4 cellular contexts compared by ENCODE assay signal in the genomic region with DNA sequence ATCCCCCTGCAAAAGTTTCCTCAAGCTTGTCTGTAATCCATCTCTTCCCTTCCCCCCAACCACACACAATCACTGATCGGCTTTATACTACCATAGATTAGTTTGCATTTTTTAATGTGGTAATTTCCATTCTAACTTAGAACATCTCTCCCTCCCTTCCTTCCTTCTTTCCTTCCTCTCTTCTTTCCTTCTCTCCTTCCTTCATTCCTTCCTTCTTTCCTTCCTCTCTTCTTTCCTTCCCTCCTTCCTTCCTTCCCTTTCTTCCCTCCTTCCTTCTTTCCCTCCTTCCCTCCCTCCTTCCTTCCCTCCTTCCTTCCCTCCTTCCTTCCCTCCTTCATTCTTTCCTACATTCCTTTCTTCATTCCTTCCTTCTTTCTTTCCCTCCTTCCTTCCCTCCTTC.
TF ChIP-seq lines count a peak whose summit lies in the region.

No MANE protein-coding gene starts in this region.

TF ChIP-seq in HEK293, 187 proteins besides CTCF, POLR2A, EP300 and RAD21:
- no peak for TF ChIP-seq ZNF140 (tag by site-specific recombination; IDR thresholded peaks at IDR 0.05)
- no peak for TF ChIP-seq ZIC2 (tag by site-specific recombination; IDR thresholded peaks at IDR 0.05)
- TF ChIP-seq ZNF776 (tag by site-specific recombination; IDR thresholded peaks at IDR 0.05; ENCODE audit: borderline replicate concordance): no peak
- TF ChIP-seq ZNF174 (tag by site-specific recombination; IDR thresholded peaks at IDR 0.05): no peak
- no peak for TF ChIP-seq ZFP41 (tag by site-specific recombination; IDR thresholded peaks at IDR 0.05; ENCODE audit: borderline replicate concordance)
- TF ChIP-seq ZNF366 (tag by site-specific recombination; conservative IDR thresholded peaks at IDR 0.05): peak; percentile 94
- TF ChIP-seq ZNF660 (tag by site-specific recombination; IDR thresholded peaks at IDR 0.05): no peak

TF ChIP-seq in IMR-90, 13 proteins besides CTCF, POLR2A, EP300 and RAD21:
- TF ChIP-seq MAZ (IDR thresholded peaks at IDR 0.05; ENCODE audit: borderline replicate concordance, low read depth, low read length): no peak
- TF ChIP-seq BHLHE40 (IDR thresholded peaks at IDR 0.05; ENCODE audit: low read depth, low read length): no peak
- no peak for TF ChIP-seq RFX5 (IDR thresholded peaks at IDR 0.05; ENCODE audit: low read depth, low read length)
- TF ChIP-seq FOS (IDR thresholded peaks at IDR 0.05; ENCODE audit: low read depth, low read length): no peak
- TF ChIP-seq SMC3 (IDR thresholded peaks at IDR 0.05; ENCODE audit: low read depth, low read length): no peak

TF ChIP-seq in WTC11, 78 proteins besides CTCF, POLR2A, EP300 and RAD21:
- TF ChIP-seq TEAD4 (CRISPR knock-in tag; IDR thresholded peaks at IDR 0.05) (no peak), ZNF512 (CRISPR knock-in tag; IDR thresholded peaks at IDR 0.05; ENCODE audit: borderline replicate concordance) (0 out of 2 replicates have a peak, but pooled peaks have one; percentile 24)

TF ChIP-seq in K562, 482 proteins besides CTCF, POLR2A, EP300 and RAD21:
- TF ChIP-seq ZNF512 (tag; IDR thresholded peaks at IDR 0.05) (peak; percentile 87), ZNF280A (IDR thresholded peaks at IDR 0.05; ENCODE audit: low read depth, partially characterized antibody) (no peak)
